Comparison of ENCODE assay signal across 17 cellular contexts in genomic region chr22:35542157-35542971, GRCh38. TPM values are rescaled to one million over a fixed set of nuclear protein-coding genes. Genes with fewer than 3 reads are reported as not detected.
DNase-seq lines count a peak whose midpoint lies in the region; TF ChIP-seq lines count a peak whose summit lies in the region.
"Had no signal": no experiment of that assay in that cellular context is flagged by ENCODE, and none has a peak within 500 bp of the region (broad histone marks: within the 10 kb centered on the region; RNA-seq: fewer than 3 reads in every experiment).

No MANE protein-coding gene starts in this region.

- no peak overlapping the region for H3K27ac ChIP-seq in suprapubic skin

- TF ChIP-seq EP300 in suprapubic skin (IDR thresholded peaks at IDR 0.05), result no peak

- H3K4me1 ChIP-seq in suprapubic skin, result peaks cover 20% of the 10 kb centered on the region

- no peak for TF ChIP-seq POLR2A in suprapubic skin (IDR thresholded peaks at IDR 0.05)

- no peaks in the 10 kb centered on the region for H3K36me3 ChIP-seq in suprapubic skin

- H3K27ac Mint-ChIP-seq in immature natural killer cell (no peak overlapping the region), progenitor cell of endocrine pancreas (no peak overlapping the region)
- H3K27ac Mint-ChIP-seq: activated CD4-positive, alpha-beta T cell treated with anti-CD3 and anti-CD28 coated beads, Interleukin-2, amount 10 ng/mL, durations not matched to agents 24 days and 14 days; activated naive CD8-positive, alpha-beta T cell; CD4-positive, alpha-beta T cell had no signal

- peaks cover 13 to 27% (median 15%) of the 10 kb centered on the region in 3 donors for H3K27me3 Mint-ChIP-seq in immature natural killer cell (ENCODE audit: low read depth in 3 of 3)
- H3K27me3 Mint-ChIP-seq in progenitor cell of endocrine pancreas, result peaks cover 68% of the 10 kb centered on the region

- DNase-seq in NCI-H1092 treated with DMSO at 0.1 percent for 48 hours (lab: John Stamatoyannopoulos, UW) (peak; percentile 41), NCI-H1092 (lab: John Stamatoyannopoulos, UW) (no peak), NCI-H69 (lab: John Stamatoyannopoulos, UW) (peak; percentile 76), immature natural killer cell (no peak), suprapubic skin (ENCODE audit: low spot score in 2 of 2) (no peak), progenitor cell of endocrine pancreas (ENCODE audit: low spot score, unreplicated experiment) (no peak), A172 (ENCODE audit: low spot score) (no peak), ACHN (no peak)
- DNase-seq: activated CD4-positive, alpha-beta T cell treated with anti-CD3 and anti-CD28 coated beads, Interleukin-2, amount 10 ng/mL, durations not matched to agents 24 days and 14 days; CD4-positive, alpha-beta T cell; central memory CD4-positive, alpha-beta T cell; naive thymus-derived CD8-positive, alpha-beta T cell; NCI-H2227 treated with DMSO at 0.1 percent for 48 hours; retina had no signal

- WGBS in suprapubic skin, result 56% methylated on average over 10 of the region's 15 CpGs

- H3K4me3 Mint-ChIP-seq in immature natural killer cell (peak overlapping the region in 3 of 5 donors; percentile 36 to 67 (median 51)), progenitor cell of endocrine pancreas (ENCODE audit: low read depth) (no peak overlapping the region)
- H3K4me3 Mint-ChIP-seq: activated CD4-positive, alpha-beta T cell treated with anti-CD3 and anti-CD28 coated beads, Interleukin-2, amount 10 ng/mL, durations not matched to agents 24 days and 14 days had no signal

- peaks cover 0 to 2% (median 0%) of the 10 kb centered on the region in 6 donors for H3K9me3 Mint-ChIP-seq in immature natural killer cell
- H3K9me3 Mint-ChIP-seq in progenitor cell of endocrine pancreas (ENCODE audit: low read depth), result no peaks in the 10 kb centered on the region
- H3K9me3 Mint-ChIP-seq: activated CD4-positive, alpha-beta T cell treated with anti-CD3 and anti-CD28 coated beads, Interleukin-2, amount 10 ng/mL, durations not matched to agents 24 days and 14 days; CD4-positive, alpha-beta T cell; naive thymus-derived CD8-positive, alpha-beta T cell had no signal

- peak overlapping the region; percentile 59 for H3K4me3 ChIP-seq in suprapubic skin
- H3K4me3 ChIP-seq: GM12878 had no signal

- peaks cover 33% of the 10 kb centered on the region for H3K27me3 ChIP-seq in suprapubic skin

- H3K36me3 Mint-ChIP-seq in immature natural killer cell (no peaks in the 10 kb centered on the region), progenitor cell of endocrine pancreas (ENCODE audit: insufficient read depth) (no peaks in the 10 kb centered on the region)
- H3K36me3 Mint-ChIP-seq: activated naive CD8-positive, alpha-beta T cell; naive thymus-derived CD8-positive, alpha-beta T cell had no signal

- H3K9me3 ChIP-seq in suprapubic skin, result no peaks in the 10 kb centered on the region

- H3K4me1 Mint-ChIP-seq in immature natural killer cell (peaks cover 11 to 17% of the 10 kb centered on the region in 2 donors), progenitor cell of endocrine pancreas (ENCODE audit: low read depth) (peaks cover 2% of the 10 kb centered on the region)

- TF ChIP-seq CTCF in suprapubic skin (IDR thresholded peaks at IDR 0.05) (no peak), progenitor cell of endocrine pancreas (IDR thresholded peaks at IDR 0.05; ENCODE audit: unreplicated experiment) (no peak)

- in situ Hi-C loops in ACHN (cut with HindIII; ENCODE audit: low pct_ligation_motif_present, low pct_unique_long_range_greater_than_20kb, low sequenced_read_pairs), result no loop called here

RNA-seq across cellular contexts. Expression of gene RASD2, which starts 1.7 kb away (rescaled TPM):
- not detected for polyA plus RNA-seq in immature natural killer cell
- total RNA-seq in suprapubic skin (1 to 10 TPM in 2 of 4 donors, under 1 TPM in 2; 0.89 to 1.7 (median 1.2) TPM), progenitor cell of endocrine pancreas (0.07 TPM in 1 of 2 replicates, not detected in the other)
- total RNA-seq in A172 (2014; rRNA removed; shearing (Covaris generic)), result 0.50 and 0.59 TPM in 2 replicates
- total RNA-seq: activated CD4-positive, alpha-beta T cell treated with anti-CD3 and anti-CD28 coated beads, Interleukin-2, amount 10 ng/mL, durations not matched to agents 24 days and 14 days; fibroblast of villous mesenchyme; GM12878; naive thymus-derived CD8-positive, alpha-beta T cell had no signal

Comparison
In these comparisons a context has a peak if more than half of its experiments do, and no peak if none do; other contexts are left out.
1. DNase-seq: peak in NCI-H1092 treated with DMSO at 0.1 percent for 48 hours (single experiment) and NCI-H69 (single experiment); none in NCI-H1092 (single experiment), immature natural killer cell (0 of 3), suprapubic skin (0 of 2), progenitor cell of endocrine pancreas (single experiment), A172 (single experiment) and ACHN (single experiment).